Comparison of ENCODE assay signal across 32 cellular contexts in the genomic region with DNA sequence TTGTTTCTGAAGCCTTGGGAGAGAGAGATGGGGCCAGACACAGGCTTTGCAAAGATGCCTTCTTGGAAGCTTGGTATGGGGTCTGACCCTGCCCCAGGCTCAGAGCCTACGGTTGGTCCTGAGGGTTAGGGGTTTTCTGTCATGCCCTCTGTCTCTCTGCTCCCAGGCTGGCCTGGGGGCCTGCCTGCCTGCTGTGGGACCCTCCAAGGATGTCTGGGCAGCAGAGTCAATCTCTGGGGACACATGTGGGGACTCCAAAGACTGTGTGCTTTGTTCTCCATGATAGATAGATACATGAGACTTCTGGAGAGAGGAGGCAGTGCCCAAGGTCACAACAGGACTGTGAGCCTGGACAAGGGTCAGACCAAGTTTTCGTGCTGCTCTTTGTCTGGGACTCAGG.
"Had no signal": no experiment of that assay in that cellular context is flagged by ENCODE, and none has a peak within 500 bp of the region (broad histone marks: within the 10 kb centered on the region; RNA-seq: fewer than 3 reads in every experiment).

No MANE protein-coding gene starts in this region.

- H3K4me1 ChIP-seq: adrenal gland, colonic mucosa had no signal

- H3K36me3 Mint-ChIP-seq: activated CD4-positive, alpha-beta memory T cell treated with anti-CD3 and anti-CD28 coated beads for 36 hours; activated CD8-positive, alpha-beta memory T cell treated with anti-CD3 and anti-CD28 coated beads, Interleukin-2, amount 10 ng/mL, durations not matched to agents 7 days and 5 days; activated naive CD4-positive, alpha-beta T cell treated with anti-CD3 and anti-CD28 coated beads, Interleukin-2, amount 50 U/mL, for 24 hours; activated naive CD8-positive, alpha-beta T cell treated with anti-CD3 and anti-CD28 coated beads for 36 hours had no signal

- H3K4me1 Mint-ChIP-seq: activated CD4-positive, alpha-beta T cell treated with anti-CD3 and anti-CD28 coated beads for 36 hours; activated CD4-positive, alpha-beta T cell treated with anti-CD3 and anti-CD28 coated beads, Interleukin-2, amount 10 ng/mL, durations not matched to agents 24 days and 14 days; activated naive CD4-positive, alpha-beta T cell treated with anti-CD3 and anti-CD28 coated beads, Interleukin-2, amount 50 U/mL, for 24 hours; activated naive CD8-positive, alpha-beta T cell treated with anti-CD3 and anti-CD28 coated beads, Interleukin-2, amount 50 U/mL, for 24 hours; T-helper 17 cell had no signal

- ATAC-seq: activated CD4-positive, alpha-beta T cell treated with anti-CD3 and anti-CD28 coated beads for 36 hours; activated CD8-positive, alpha-beta memory T cell treated with anti-CD3 and anti-CD28 coated beads, Interleukin-2, amount 10 ng/mL, durations not matched to agents 7 days and 5 days; activated CD8-positive, alpha-beta T cell treated with anti-CD3 and anti-CD28 coated beads, Interleukin-2, amount 10 ng/mL, durations not matched to agents 7 days and 5 days; activated naive CD8-positive, alpha-beta T cell treated with anti-CD3 and anti-CD28 coated beads, Interleukin-2, amount 50 U/mL, for 24 hours; body of pancreas; gastroesophageal sphincter; T-helper 17 cell had no signal

- H3K4me3 Mint-ChIP-seq: activated CD4-positive, alpha-beta memory T cell treated with anti-CD3 and anti-CD28 coated beads for 36 hours; activated CD4-positive, alpha-beta T cell treated with anti-CD3 and anti-CD28 coated beads for 36 hours; activated CD4-positive, alpha-beta T cell treated with anti-CD3 and anti-CD28 coated beads, Interleukin-2, amount 10 ng/mL, durations not matched to agents 24 days and 14 days; activated CD8-positive, alpha-beta memory T cell treated with anti-CD3 and anti-CD28 coated beads, Interleukin-2, amount 10 ng/mL, durations not matched to agents 7 days and 5 days; activated CD8-positive, alpha-beta T cell treated with anti-CD3 and anti-CD28 coated beads, Interleukin-2, amount 10 ng/mL, durations not matched to agents 7 days and 5 days; activated naive CD4-positive, alpha-beta T cell treated with anti-CD3 and anti-CD28 coated beads for 36 hours; activated naive CD4-positive, alpha-beta T cell treated with anti-CD3 and anti-CD28 coated beads, Interleukin-2, amount 50 U/mL, for 24 hours; activated naive CD8-positive, alpha-beta T cell treated with anti-CD3 and anti-CD28 coated beads for 36 hours; activated naive CD8-positive, alpha-beta T cell treated with anti-CD3 and anti-CD28 coated beads, Interleukin-2, amount 50 U/mL, for 24 hours; activated T-helper 1 cell treated with anti-CD3 and anti-CD28 coated beads, Interleukin-12 subunit alpha, Interleukin-12 subunit beta, Interleukin-2, Interleukin-4 antibody, amounts not matched to agents 30 ng/mL and 10 ng/mL and 1 ng/mL, durations not matched to agents 14 hours and 24 hours and 36 hours; T-helper 17 cell; T-helper 2 cell treated with Interferon-gamma antibody and Interleukin-4, amounts not matched to agents 5 μg/mL and 100 μg/mL, for 36 hours had no signal

- H3K27ac ChIP-seq: adrenal gland, body of pancreas, colonic mucosa, epithelial cell of prostate, esophagus squamous epithelium, gastroesophageal sphincter had no signal

- H3K4me3 ChIP-seq: adrenal gland, body of pancreas, colonic mucosa, esophagus squamous epithelium, gastroesophageal sphincter had no signal

- DNase-seq: activated CD4-positive, alpha-beta memory T cell treated with anti-CD3 and anti-CD28 coated beads for 36 hours; activated CD4-positive, alpha-beta T cell treated with anti-CD3 and anti-CD28 coated beads for 36 hours; activated CD4-positive, alpha-beta T cell treated with anti-CD3 and anti-CD28 coated beads, Interleukin-2, amount 10 ng/mL, durations not matched to agents 24 days and 14 days; activated CD4-positive, CD25-positive, alpha-beta regulatory T cell; activated CD4-positive, CD25-positive, alpha-beta regulatory T cell treated with anti-CD3 and anti-CD28 coated beads, Interleukin-2, amount 50 U/mL, for 72 hours; activated CD8-positive, alpha-beta memory T cell treated with anti-CD3 and anti-CD28 coated beads, Interleukin-2, amount 10 ng/mL, durations not matched to agents 7 days and 5 days; activated CD8-positive, alpha-beta memory T cell treated with anti-CD3 and anti-CD28 coated beads, Interleukin-2, amount 50 U/mL, for 4 hours; activated CD8-positive, alpha-beta T cell treated with anti-CD3 and anti-CD28 coated beads, Interleukin-2, amount 10 ng/mL, durations not matched to agents 7 days and 5 days; activated effector memory CD4-positive, alpha-beta T cell treated with anti-CD3 and anti-CD28 coated beads, Interleukin-2, amount 50 U/mL, for 16 hours; activated naive CD4-positive, alpha-beta T cell treated with anti-CD3 and anti-CD28 coated beads for 36 hours; activated naive CD8-positive, alpha-beta T cell treated with anti-CD3 and anti-CD28 coated beads for 36 hours; activated naive CD8-positive, alpha-beta T cell treated with anti-CD3 and anti-CD28 coated beads, Interleukin-2, amount 50 U/mL, for 24 hours; activated T-cell treated with anti-CD3 and anti-CD28 coated beads, Interleukin-2, amount 50 U/mL, for 1 hour; activated T-cell treated with anti-CD3 and anti-CD28 coated beads, Interleukin-2, amount 50 U/mL, for 48 hours; amygdala; aorta; body of pancreas; caudate nucleus; colonic mucosa; effector CD8-positive, alpha-beta T cell; esophagus squamous epithelium; foreskin melanocyte; T-helper 1 cell; T-helper 17 cell; T1000 had no signal

- H3K9me3 ChIP-seq: adrenal gland, body of pancreas, colonic mucosa, esophagus squamous epithelium, gastroesophageal sphincter had no signal

- H3K9me3 Mint-ChIP-seq: activated CD4-positive, alpha-beta T cell treated with anti-CD3 and anti-CD28 coated beads, Interleukin-2, amount 10 ng/mL, durations not matched to agents 24 days and 14 days; activated naive CD4-positive, alpha-beta T cell treated with anti-CD3 and anti-CD28 coated beads for 36 hours; activated naive CD4-positive, alpha-beta T cell treated with anti-CD3 and anti-CD28 coated beads, Interleukin-2, amount 50 U/mL, for 24 hours; activated naive CD8-positive, alpha-beta T cell treated with anti-CD3 and anti-CD28 coated beads for 36 hours; activated naive CD8-positive, alpha-beta T cell treated with anti-CD3 and anti-CD28 coated beads, Interleukin-2, amount 50 U/mL, for 24 hours; activated T-helper 1 cell treated with anti-CD3 and anti-CD28 coated beads, Interleukin-12 subunit alpha, Interleukin-12 subunit beta, Interleukin-2, Interleukin-4 antibody, amounts not matched to agents 30 ng/mL and 10 ng/mL and 1 ng/mL, durations not matched to agents 14 hours and 24 hours and 36 hours; activated T-helper 2 cell treated with anti-CD3 and anti-CD28 coated beads, Interferon-gamma antibody, Interleukin-2, Interleukin-4, amounts not matched to agents 10 μg/mL and 5 μg/mL and 100 μg/mL, durations not matched to agents 14 hours and 24 hours and 36 hours; T-helper 2 cell treated with Interferon-gamma antibody and Interleukin-4, amounts not matched to agents 5 μg/mL and 100 μg/mL, for 36 hours had no signal

- H3K27ac Mint-ChIP-seq: activated CD4-positive, alpha-beta memory T cell treated with anti-CD3 and anti-CD28 coated beads for 36 hours; activated CD4-positive, alpha-beta T cell treated with anti-CD3 and anti-CD28 coated beads for 36 hours; activated CD4-positive, alpha-beta T cell treated with anti-CD3 and anti-CD28 coated beads, Interleukin-2, amount 10 ng/mL, durations not matched to agents 24 days and 14 days; activated CD8-positive, alpha-beta memory T cell treated with anti-CD3 and anti-CD28 coated beads, Interleukin-2, amount 10 ng/mL, durations not matched to agents 7 days and 5 days; activated CD8-positive, alpha-beta T cell treated with anti-CD3 and anti-CD28 coated beads, Interleukin-2, amount 10 ng/mL, durations not matched to agents 7 days and 5 days; activated naive CD4-positive, alpha-beta T cell treated with anti-CD3 and anti-CD28 coated beads for 36 hours; activated naive CD4-positive, alpha-beta T cell treated with anti-CD3 and anti-CD28 coated beads, Interleukin-2, amount 50 U/mL, for 24 hours; activated naive CD8-positive, alpha-beta T cell treated with anti-CD3 and anti-CD28 coated beads for 36 hours; activated naive CD8-positive, alpha-beta T cell treated with anti-CD3 and anti-CD28 coated beads, Interleukin-2, amount 50 U/mL, for 24 hours; activated T-helper 1 cell treated with anti-CD3 and anti-CD28 coated beads, Interleukin-12 subunit alpha, Interleukin-12 subunit beta, Interleukin-2, Interleukin-4 antibody, amounts not matched to agents 30 ng/mL and 10 ng/mL and 1 ng/mL, durations not matched to agents 14 hours and 24 hours and 36 hours; activated T-helper 2 cell treated with anti-CD3 and anti-CD28 coated beads, Interferon-gamma antibody, Interleukin-2, Interleukin-4, amounts not matched to agents 10 μg/mL and 5 μg/mL and 100 μg/mL, durations not matched to agents 14 hours and 24 hours and 36 hours; T-helper 17 cell; T-helper 2 cell treated with Interferon-gamma antibody and Interleukin-4, amounts not matched to agents 5 μg/mL and 100 μg/mL, for 36 hours had no signal

- H3K36me3 ChIP-seq: adrenal gland, colonic mucosa, esophagus squamous epithelium, gastroesophageal sphincter had no signal

- H3K27me3 ChIP-seq: adrenal gland, body of pancreas, colonic mucosa, gastroesophageal sphincter had no signal
